Comparison of ENCODE assay signal across 8 cellular contexts in genomic region chr3:122576174-122576940, GRCh38. TPM values are rescaled to one million over a fixed set of nuclear protein-coding genes. Genes with fewer than 3 reads are reported as not detected.
DNase-seq lines count a peak whose midpoint lies in the region; ATAC-seq, FAIRE-seq and TF ChIP-seq lines count a peak whose summit lies in the region.

No MANE protein-coding gene starts in this region.

- H3K4me1 Mint-ChIP-seq in HFFc6 (ENCODE audit: low read depth): peaks cover 8% of the 10 kb centered on the region

- H3K27ac Mint-ChIP-seq in HFFc6: no peak overlapping the region

- no peaks in the 10 kb centered on the region for H3K4me1 ChIP-seq in kidney (ENCODE audit: control insufficient read depth in 1 of 2, insufficient read depth in 1 of 2, low read depth in 1 of 2, low read length in 2 of 2)

- DNase-seq in NCI-H2107 (lab: John Stamatoyannopoulos, UW): peak; percentile 40
- peak; percentile 26 for DNase-seq in left kidney (ENCODE audit: low read depth, low spot score)
- no peak for DNase-seq in islet precursor cell
- no peak for DNase-seq in HFFc6
- DNase-seq in NCI-H1930 (lab: John Stamatoyannopoulos, UW): no peak
- no peak for DNase-seq in kidney

- H3K4me3 Mint-ChIP-seq in HFFc6: no peak overlapping the region

- no peak overlapping the region for H3K27ac ChIP-seq in kidney (ENCODE audit: low read depth in 2 of 2, low read length in 2 of 2)

- H3K9ac ChIP-seq in kidney (ENCODE audit: low read length in 2 of 2): no peak overlapping the region

- peaks cover 8% of the 10 kb centered on the region; the same call in 1 of the 2 replicates for H3K27me3 Mint-ChIP-seq in HFFc6 (ENCODE audit: insufficient read depth)

- ATAC-seq in GM18511 (IDR thresholded peaks at IDR 0.05; ENCODE audit: unreplicated experiment) (peak; percentile 80), GM21786 (IDR thresholded peaks at IDR 0.05; ENCODE audit: unreplicated experiment) (peak; percentile 84)

- H3K9me3 ChIP-seq in kidney (ENCODE audit: control insufficient read depth in 1 of 2, low read length in 2 of 2): no peaks in the 10 kb centered on the region

- FAIRE-seq in kidney (lab: Jason Lieb, UNC): no peak

- no peak for TF ChIP-seq CTCF in HFFc6 (IDR thresholded peaks at IDR 0.05)
- no peak for TF ChIP-seq CTCF in kidney (IDR thresholded peaks at IDR 0.05; ENCODE audit: borderline replicate concordance, extremely low read depth, insufficient read depth)

- peaks cover 2% of the 10 kb centered on the region; the same call in 1 of the 2 replicates for H3K36me3 Mint-ChIP-seq in HFFc6 (ENCODE audit: low read depth)

- intact Hi-C loops in kidney (cut with DNase I): no loop called here

- H3K9me3 Mint-ChIP-seq in HFFc6: peaks cover 3% of the 10 kb centered on the region

- H3K4me3 ChIP-seq in kidney (ENCODE audit: low read length in 2 of 2): no peak overlapping the region

- H3K36me3 ChIP-seq in kidney (ENCODE audit: control insufficient read depth in 1 of 2, insufficient read depth in 2 of 2, low read length in 2 of 2): peaks cover 0 to 3% of the 10 kb centered on the region in 2 donors

RNA-seq across cellular contexts. Expression of gene PARP15, which starts 1.1 kb away (rescaled TPM):
- total RNA-seq in HFFc6 (2021; fragmentation: NEBNext Ultra II Directional; extraction: Animal tissue kit (Norgen Biotek cat#: 25700)): not detected
- 4.9 TPM for total RNA-seq in kidney
- not detected for polyA plus RNA-seq in kidney (ENCODE audit: insufficient read depth, low read depth, low replicate concordance)

RNA-seq across cellular contexts. Expression of gene DTX3L, which starts 12.2 kb away (rescaled TPM):
- total RNA-seq in HFFc6 (2021; fragmentation: NEBNext Ultra II Directional; extraction: Animal tissue kit (Norgen Biotek cat#: 25700)): 10 to 100 TPM in 5 of 6 experiments, 1 to 10 TPM in 1; 6.2 to 16.7 (median 15.6) TPM
- 58.0 TPM for total RNA-seq in kidney
- 8.4 TPM for polyA plus RNA-seq in kidney (ENCODE audit: insufficient read depth, low read depth, low replicate concordance)

RNA-seq across cellular contexts. Expression of gene PARP9, which starts 12.3 kb away (rescaled TPM):
- total RNA-seq in HFFc6 (2021; fragmentation: NEBNext Ultra II Directional; extraction: Animal tissue kit (Norgen Biotek cat#: 25700)): 10 to 100 TPM in 3 of 6 experiments, 1 to 10 TPM in 3; 5.2 to 11.0 (median 9.7) TPM
- 54.0 TPM for total RNA-seq in kidney
- polyA plus RNA-seq in kidney (ENCODE audit: insufficient read depth, low read depth, low replicate concordance): 27.8 TPM

Comparison
In these comparisons a context has a peak if more than half of its experiments do, and no peak if none do; other contexts are left out.
1. DNase-seq: peak in NCI-H2107 (single experiment) and left kidney (single experiment); none in islet precursor cell (single experiment), HFFc6 (single experiment), NCI-H1930 (0 of 2) and kidney (single experiment).